21 cellular contexts compared by ENCODE assay signal in the genomic region with DNA sequence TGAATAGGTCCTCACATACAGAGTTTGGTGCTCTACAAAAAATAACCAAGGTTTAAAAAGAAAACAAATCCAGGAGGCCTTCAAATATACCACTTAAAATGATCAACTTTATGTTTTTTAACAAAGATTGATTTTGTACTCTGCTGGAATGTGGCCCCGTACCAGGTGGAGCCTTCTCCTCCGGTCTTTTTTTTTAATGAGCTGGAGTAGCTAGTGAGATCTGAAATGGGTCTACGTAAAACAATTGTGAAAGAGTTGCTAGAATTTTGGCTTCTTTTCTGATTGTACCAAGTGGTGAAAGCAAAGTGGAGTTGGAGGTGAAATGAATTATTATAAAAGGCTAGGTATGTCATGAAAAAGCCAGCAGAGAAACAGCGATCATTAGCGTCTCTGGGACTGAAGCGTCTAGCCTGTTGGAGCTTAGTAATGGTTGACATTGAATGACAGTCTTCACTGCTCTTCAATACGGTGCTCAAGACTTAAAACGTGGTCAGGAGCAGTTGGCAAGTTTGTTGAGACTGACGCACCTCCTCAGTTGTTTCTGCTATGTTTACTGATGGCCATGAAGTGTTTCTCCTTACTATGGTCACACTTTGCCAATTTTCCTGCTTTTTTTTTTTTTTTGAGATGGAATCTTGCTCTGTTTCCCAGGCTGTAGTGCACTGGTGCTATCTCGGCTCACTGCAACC.
DNase-seq lines count a peak whose midpoint lies in the region; ATAC-seq and TF ChIP-seq lines count a peak whose summit lies in the region.
"Had no signal": no experiment of that assay in that cellular context is flagged by ENCODE, and none has a peak within 500 bp of the region (broad histone marks: within the 10 kb centered on the region; RNA-seq: fewer than 3 reads in every experiment).

No MANE protein-coding gene starts in this region.

- peaks cover 18% of the 10 kb centered on the region for H3K79me2 ChIP-seq in MM.1S (ENCODE audit: low read length)
- H3K79me2 ChIP-seq: parathyroid adenoma had no signal

- H2AFZ ChIP-seq in MM.1S (ENCODE audit: low read length): no peak overlapping the region
- H2AFZ ChIP-seq: parathyroid adenoma had no signal

- ATAC-seq in left cardiac atrium (peak; percentile 35 to 77), right cardiac atrium (no peak), lower lobe of right lung (peak; percentile 64 to 72), sciatic nerve (peak; percentile 51), HG03432 (IDR thresholded peaks at IDR 0.05; ENCODE audit: unreplicated experiment) (no peak), GM19023 (IDR thresholded peaks at IDR 0.05; ENCODE audit: unreplicated experiment) (no peak)
- ATAC-seq: activated CD8-positive, alpha-beta memory T cell treated with anti-CD3 and anti-CD28 coated beads, Interleukin-2, amount 10 ng/mL, durations not matched to agents 7 days and 5 days; activated naive CD4-positive, alpha-beta T cell treated with anti-CD3 and anti-CD28 coated beads, Interleukin-2, amount 50 U/mL, for 72 hours; Panc1 had no signal

- H3K9ac ChIP-seq in MM.1S (ENCODE audit: low read length): no peak overlapping the region
- H3K9ac ChIP-seq: parathyroid adenoma had no signal

- H3K9me2 ChIP-seq in MM.1S (replicated peaks; ENCODE audit: insufficient read depth, low read length): no peaks in the 10 kb centered on the region

- 87% methylated on average over 10 of the region's 10 CpGs for WGBS in right cardiac atrium

- DNase-seq in left cardiac atrium (no peak), right cardiac atrium (no peak), lower lobe of right lung (no peak), sciatic nerve (ENCODE audit: low spot score) (no peak), erythroblast (lab: John Stamatoyannopoulos, UW) (no peak), MM.1S (no peak)
- DNase-seq: activated CD4-positive, alpha-beta T cell treated with anti-CD3 and anti-CD28 coated beads, Interleukin-2, amount 10 ng/mL, durations not matched to agents 7 days and 5 days; activated CD8-positive, alpha-beta memory T cell treated with anti-CD3 and anti-CD28 coated beads, Interleukin-2, amount 10 ng/mL, durations not matched to agents 7 days and 5 days; cortex of kidney; DMS53; GF-D8; H9; MG63; NCI-H1436 had no signal

- H4K20me1 ChIP-seq in MM.1S (ENCODE audit: insufficient read depth, low read length): no peaks in the 10 kb centered on the region

- H3K4me3 ChIP-seq in right cardiac atrium (ENCODE audit: low read length) (no peak overlapping the region), lower lobe of right lung (no peak overlapping the region), MM.1S (ENCODE audit: low read length) (no peak overlapping the region)
- H3K4me3 ChIP-seq: MG63, SJSA1, thoracic aorta had no signal

- no peak overlapping the region for H3K4me2 ChIP-seq in MM.1S (ENCODE audit: low read depth, low read length)

- no peaks in the 10 kb centered on the region for H3K36me3 ChIP-seq in lower lobe of right lung
- H3K36me3 ChIP-seq in MM.1S (replicated peaks; ENCODE audit: insufficient read depth, low read length): no peaks in the 10 kb centered on the region
- H3K36me3 ChIP-seq: thoracic aorta had no signal

- TF ChIP-seq POLR2A in erythroblast (IDR thresholded peaks at IDR 0.05; ENCODE audit: low read length): no peak

- intact Hi-C loops in left cardiac atrium (cut with DNase I) (no loop called here), right cardiac atrium (cut with DNase I) (no loop called here), lower lobe of right lung (cut with DNase I) (no loop called here), sciatic nerve (cut with DNase I) (no loop called here)

- H3K27ac ChIP-seq in right cardiac atrium (ENCODE audit: low read length) (no peak overlapping the region), lower lobe of right lung (peak overlapping the region; percentile 19), MM.1S (ENCODE audit: low read length) (no peak overlapping the region)
- H3K27ac ChIP-seq: parathyroid adenoma, SJSA1, thoracic aorta had no signal

- H3K27me3 ChIP-seq in right cardiac atrium (ENCODE audit: control insufficient read depth, insufficient read depth): no peaks in the 10 kb centered on the region
- H3K27me3 ChIP-seq in lower lobe of right lung (ENCODE audit: low read depth): no peaks in the 10 kb centered on the region
- H3K27me3 ChIP-seq in MM.1S (replicated peaks; ENCODE audit: insufficient read depth, low read length): no peaks in the 10 kb centered on the region
- H3K27me3 ChIP-seq: MG63, SJSA1 had no signal

- H3K4me1 ChIP-seq in right cardiac atrium (ENCODE audit: control insufficient read depth, insufficient read depth, low read length) (peaks cover 5% of the 10 kb centered on the region), lower lobe of right lung (peaks cover 43% of the 10 kb centered on the region), MM.1S (ENCODE audit: low read length) (no peaks in the 10 kb centered on the region)

- TF ChIP-seq CTCF in lower lobe of right lung (IDR thresholded peaks at IDR 0.05): no peak
- TF ChIP-seq CTCF in MM.1S (IDR thresholded peaks at IDR 0.05; ENCODE audit: low read length): no peak

- H3K9me3 ChIP-seq in right cardiac atrium (ENCODE audit: control insufficient read depth, low read length) (no peaks in the 10 kb centered on the region), lower lobe of right lung (no peaks in the 10 kb centered on the region), MM.1S (replicated peaks; ENCODE audit: insufficient read depth, low read length) (no peaks in the 10 kb centered on the region)
- H3K9me3 ChIP-seq: MG63, SJSA1, thoracic aorta had no signal

- no peaks in the 10 kb centered on the region for H3F3A ChIP-seq in MM.1S (ENCODE audit: insufficient read depth, low read length)

Comparison
In these comparisons a context has a peak if more than half of its experiments do, and no peak if none do; other contexts are left out.
1. ATAC-seq: peak in left cardiac atrium (2 of 2), lower lobe of right lung (2 of 2) and sciatic nerve (single experiment); none in right cardiac atrium (0 of 2), HG03432 (single experiment) and GM19023 (single experiment).